Comparison of ENCODE assay signal across 8 cellular contexts in the genomic region with DNA sequence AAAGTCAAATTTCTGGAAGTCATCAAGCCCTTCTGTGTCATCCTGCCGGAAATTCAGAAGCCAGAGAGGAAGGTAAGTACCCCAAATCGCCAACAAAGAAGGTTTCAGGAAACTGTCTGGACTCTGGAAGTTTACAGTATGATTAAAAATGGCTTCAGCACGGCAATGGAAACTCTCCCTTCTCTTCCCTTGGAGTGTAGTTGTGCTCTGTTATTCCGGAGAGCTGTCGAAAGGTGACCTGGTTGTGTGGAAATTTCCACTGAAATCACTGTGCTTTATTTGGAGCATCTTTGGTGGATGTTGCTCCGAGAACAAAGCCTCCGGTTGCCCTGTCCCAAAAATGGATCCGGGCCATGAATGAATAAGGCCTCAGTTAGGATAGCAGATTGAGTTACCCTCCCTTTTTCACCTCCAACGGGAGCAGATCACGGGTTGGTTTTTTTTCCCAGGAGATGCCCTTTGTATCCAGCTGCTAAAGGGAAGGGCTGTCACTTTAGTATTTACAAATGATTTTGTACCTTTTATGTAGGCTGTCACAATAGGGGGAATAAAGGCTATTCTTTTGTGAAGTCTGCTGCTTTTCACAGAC. TPM values are rescaled to one million over a fixed set of nuclear protein-coding genes. Genes with fewer than 3 reads are reported as not detected.
DNase-seq lines count a peak whose midpoint lies in the region; ATAC-seq, FAIRE-seq and TF ChIP-seq lines count a peak whose summit lies in the region.

No MANE protein-coding gene starts in this region.

- H3K9me1 ChIP-seq in K562 (ENCODE audit: control insufficient read depth, insufficient read depth, low read length): no peaks in the 10 kb centered on the region

- peak overlapping the region; percentile 94 to 95 (median 94) for H3K27ac Mint-ChIP-seq in IgD-negative memory B cell

- no peak for FAIRE-seq in K562 (lab: Jason Lieb, UNC)
- FAIRE-seq in HepG2 (lab: Jason Lieb, UNC): peak; percentile 43

- no peaks in the 10 kb centered on the region for H3K9me3 Mint-ChIP-seq in IgD-negative memory B cell

- H3K4me1 ChIP-seq in BLaER1 (peaks cover 33% of the 10 kb centered on the region), K562 (replicated peaks in 1 of 2; ENCODE audit: control insufficient read depth in 2 of 2, insufficient read depth in 2 of 2, low read length in 2 of 2) (peaks cover 0 to 22% of the 10 kb centered on the region in 2 experiments; a peak in 2 of 5 replicates), HepG2 (ENCODE audit: insufficient read depth, low read length) (peaks cover 37% of the 10 kb centered on the region), tibial nerve (peaks cover 0 to 40% (median 24%) of the 10 kb centered on the region in 4 donors)

- TF ChIP-seq POLR2A in K562 (conservative IDR thresholded peaks at IDR 0.05) (no peak), HepG2 (IDR thresholded peaks at IDR 0.05; ENCODE audit: insufficient read depth in 1 of 2, low read depth in 2 of 2, low read length in 2 of 2) (no peak), tibial nerve (IDR thresholded peaks at IDR 0.05) (no peak)

- H3K36me3 ChIP-seq in BLaER1 (peaks cover 41% of the 10 kb centered on the region), K562 (ENCODE audit: control insufficient read depth, insufficient read depth, low read length) (peaks cover 49% of the 10 kb centered on the region), HepG2 (replicated peaks in 1 of 2; ENCODE audit: control insufficient read depth in 1 of 2, insufficient read depth in 2 of 2, low read length in 2 of 2) (peaks cover 7 to 31% of the 10 kb centered on the region in 2 experiments), tibial nerve (peaks cover 0 to 31% (median 8%) of the 10 kb centered on the region in 3 donors)

- H4K20me1 ChIP-seq in BLaER1 (peaks cover 48% of the 10 kb centered on the region), K562 (replicated peaks; ENCODE audit: control insufficient read depth, insufficient read depth, low read length) (0 out of 2 replicates have a peak, but pooled peaks cover 11% of the 10 kb centered on the region), HepG2 (ENCODE audit: insufficient read depth, low read length) (peaks cover 24% of the 10 kb centered on the region)

- H3K4me2 ChIP-seq in BLaER1: peak overlapping the region; percentile 90
- H3K4me2 ChIP-seq in K562 (ENCODE audit: insufficient read depth, low read length): peak overlapping the region; percentile 95
- peak overlapping the region; percentile 88 for H3K4me2 ChIP-seq in HepG2 (ENCODE audit: low read depth, low read length)

- H3K27me3 ChIP-seq in BLaER1 (no peaks in the 10 kb centered on the region), K562 (ENCODE audit: control insufficient read depth in 2 of 2, insufficient read depth in 2 of 2, low read length in 2 of 2) (no peaks in the 10 kb centered on the region; a peak in 1 of 5 replicates), HepG2 (ENCODE audit: control insufficient read depth in 1 of 2, insufficient read depth in 2 of 2, low read length in 2 of 2) (peaks cover 0 to 5% of the 10 kb centered on the region in 2 experiments; a peak in 1 of 5 replicates), tibial nerve (no peaks in the 10 kb centered on the region)

- CTCF ChIA-PET in K562 (lab: Yijun Ruan, JAX; ENCODE audit: low intra/inter-chr PET ratio): no interaction called here
- CTCF ChIA-PET in HepG2 (lab: Yijun Ruan, JAX; ENCODE audit: low intra/inter-chr PET ratio, low total read pairs): no interaction called here

- H3K4me3 ChIP-seq in BLaER1 (peak overlapping the region; percentile 99), K562 (peak overlapping the region; percentile 94), HepG2 (replicated peaks in 1 of 3; ENCODE audit: insufficient read depth in 1 of 3, low read depth in 2 of 3, low read length in 3 of 3) (peak overlapping the region; percentile 94 to 100 (median 98)), tibial nerve (peak overlapping the region; percentile 92 to 99 (median 98))

- TF ChIP-seq EP300 in K562 (IDR thresholded peaks at IDR 0.05; ENCODE audit: low read length) (no peak), HepG2 (IDR thresholded peaks at IDR 0.05; ENCODE audit: low read depth in 2 of 2, low read length in 2 of 2) (no peak), HepG2 (CRISPR knock-in tag; IDR thresholded peaks at IDR 0.05; ENCODE audit: borderline replicate concordance) (no peak), tibial nerve (IDR thresholded peaks at IDR 0.05) (no peak)

- TF ChIP-seq CTCF in K562 (IDR thresholded peaks at IDR 0.05 in 2 of 3, conservative IDR thresholded peaks at IDR 0.05 in 1 of 3; ENCODE audit: insufficient read depth in 2 of 3, low read depth in 1 of 3, low read length in 3 of 3) (no peak), HepG2 (CRISPR knock-in tag; IDR thresholded peaks at IDR 0.05) (no peak), tibial nerve (IDR thresholded peaks at IDR 0.05) (no peak)

- H3K4me1 Mint-ChIP-seq in IgD-negative memory B cell: peaks cover 26 to 37% (median 34%) of the 10 kb centered on the region in 3 donors

- peak overlapping the region; percentile 98 for H3K9ac ChIP-seq in BLaER1
- H3K9ac ChIP-seq in K562 (ENCODE audit: insufficient read depth in 1 of 2, low read depth in 2 of 2, low read length in 2 of 2): peak overlapping the region; percentile 98 to 99
- H3K9ac ChIP-seq in HepG2 (ENCODE audit: insufficient read depth, low read depth, low read length): peak overlapping the region; percentile 99

- no peaks in the 10 kb centered on the region for H3K27me3 Mint-ChIP-seq in IgD-negative memory B cell

- H3K27ac ChIP-seq in BLaER1 (peak overlapping the region; percentile 98), K562 (ENCODE audit: extremely low read depth, low read depth, low read length) (peak overlapping the region; percentile 92), HepG2 (ENCODE audit: extremely low read length, insufficient read depth, low read length) (peak overlapping the region; percentile 93), tibial nerve (peak overlapping the region; percentile 69 to 94 (median 94))

- POLR2A ChIA-PET in K562 (lab: Yijun Ruan, JAX) (interaction anchor here (0.7 to 1.7 kb wide), 7 partner anchors 11 to 71 kb away, joined by 3 to 14 read pairs (median 5); a partner anchor contains a TSS), HepG2 (lab: Yijun Ruan, JAX) (interaction anchor here (0.5 to 1.8 kb wide), 6 partner anchors 10 to 70 kb away, joined by 3 to 6 read pairs (median 4); a partner anchor contains a TSS)

- in situ Hi-C loops in K562 (cut with MboI): no loop called here
- in situ Hi-C loops in HepG2 (cut with HindIII; ENCODE audit: extremely low pct_ligation_motif_present, low pct_unique_long_range_greater_than_20kb): no loop called here

- TF ChIP-seq RAD21 in K562 (CRISPR knock-in tag; conservative IDR thresholded peaks at IDR 0.05 in 1 of 2, IDR thresholded peaks at IDR 0.05 in 1 of 2): no peak
- no peak for TF ChIP-seq RAD21 in HepG2 (CRISPR knock-in tag; IDR thresholded peaks at IDR 0.05)

- no peak for DNase-seq in K562 (ENCODE audit: extremely low read depth in 1 of 4, low spot score in 3 of 4)
- peak; percentile 46 for DNase-seq in HepG2 (ENCODE audit: low spot score)
- DNase-seq in tibial nerve (ENCODE audit: low spot score in 2 of 2): no peak

- H3K79me2 ChIP-seq in K562 (ENCODE audit: control insufficient read depth, insufficient read depth, low read length) (peaks cover 53% of the 10 kb centered on the region), HepG2 (ENCODE audit: insufficient read depth, low read length) (peaks cover 57% of the 10 kb centered on the region)

- H3K4me3 Mint-ChIP-seq in IgD-negative memory B cell: peak overlapping the region; percentile 94 to 98 (median 96)

- no peaks in the 10 kb centered on the region for H3K36me3 Mint-ChIP-seq in IgD-negative memory B cell

- 0% methylated on average over 8 of the region's 10 CpGs for WGBS in K562 (ENCODE audit: insufficient coverage, low coverage, missing lambda C conversion rate)
- WGBS in HepG2 (ENCODE audit: low lambda C conversion rate): under 1% methylated on average over 10 of the region's 10 CpGs
- WGBS in tibial nerve, 2 donors: 1 to 3% methylated on average over 10 of the region's 10 CpGs

- ATAC-seq in K562 (no peak), HepG2 (peak; percentile 19), GM19023 (IDR thresholded peaks at IDR 0.05; ENCODE audit: unreplicated experiment) (no peak), HG03108 (IDR thresholded peaks at IDR 0.05; ENCODE audit: unreplicated experiment) (no peak), GM21576 (IDR thresholded peaks at IDR 0.05; ENCODE audit: unreplicated experiment) (no peak)

- H3K9me3 ChIP-seq in BLaER1 (no peaks in the 10 kb centered on the region), K562 (replicated peaks; ENCODE audit: control insufficient read depth, insufficient read depth, low read depth, low read length) (no peaks in the 10 kb centered on the region), HepG2 (ENCODE audit: low read length) (no peaks in the 10 kb centered on the region), tibial nerve (no peaks in the 10 kb centered on the region)

- intact Hi-C loops in K562 (cut with micrococcal nuclease): loop anchor here (2.0 kb wide), 1 partner anchor 42 kb away; no protein-coding TSS in a partner anchor
- intact Hi-C loops in HepG2 (cut with micrococcal nuclease; ENCODE audit: unreplicated experiment): loop anchor here (2.0 kb wide), 1 partner anchor 42 kb away; no protein-coding TSS in a partner anchor

- TSS peak; percentile 63 for BruUV-seq in K562 (replicated peaks; lab: Mats Ljungman, UMichigan)
- TSS peak; percentile 67 for BruUV-seq in HepG2 (replicated peaks; lab: Mats Ljungman, UMichigan)

- H2AFZ ChIP-seq in K562 (ENCODE audit: low read depth, low read length): peak overlapping the region; percentile 83; the same call in 1 of the 2 replicates
- H2AFZ ChIP-seq in HepG2 (ENCODE audit: low read length): no peak overlapping the region

RNA-seq across cellular contexts. Expression of a gene that starts 0.7 kb away (rescaled TPM):
- 79.2 TPM for polyA plus RNA-seq in IgD-negative memory B cell
- 177 and 213 TPM in 2 replicates for total RNA-seq in K562 (2011; cell fraction: chromatin; rRNA removed; ENCODE audit: low replicate concordance)
- 209 and 221 TPM in 2 replicates for total RNA-seq in K562 (2011; cell fraction: nucleolus; rRNA removed)
- 193 and 199 TPM in 2 replicates for total RNA-seq in K562 (2011; cell fraction: nucleoplasm; rRNA removed)
- 79.1 and 105 TPM in 2 replicates for total RNA-seq in K562 (2014; rRNA removed)
- total RNA-seq in K562 (2014; rRNA removed; fragmentation: Illumina TruSeq; extraction: Trizol): 69.1 and 72.5 TPM in 2 replicates
- total RNA-seq in K562 (2015; rRNA removed; fragmentation: Illumina TruSeq; extraction: Trizol): 97.5 and 98.2 TPM in 2 replicates
- total RNA-seq in K562 (2021): 112 and 113 TPM in 2 replicates
- 137 and 140 TPM in 2 replicates for polyA plus RNA-seq in K562 (2011; rRNA removed)
- polyA plus RNA-seq in K562 (2011; cell fraction: cytosol; rRNA removed): 138 and 154 TPM in 2 replicates
- polyA plus RNA-seq in K562 (2011; cell fraction: nucleus; rRNA removed): 101 and 119 TPM in 2 replicates
- 84.1 and 153 TPM in 2 replicates for polyA plus RNA-seq in K562 (2012)
- polyA plus RNA-seq in K562 (2014; fragmentation: Illumina TruSeq; extraction: Trizol): 101 and 109 TPM in 2 replicates
- polyA plus RNA-seq in K562 (2014; fragmentation: Nextera tagmentation; extraction: Ambion mirVana): 1 to 10 TPM; 1.9 to 5.1 TPM
- 76.4 and 97.8 TPM in 2 replicates for polyA plus RNA-seq in K562 (2014; rRNA removed)
- 167 and 193 TPM in 2 replicates for polyA minus RNA-seq in K562 (2011; rRNA and poly(A)+ RNA removed)
- 80.9 and 97.1 TPM in 2 replicates for polyA minus RNA-seq in K562 (2011; cell fraction: cytosol; rRNA and poly(A)+ RNA removed)
- polyA minus RNA-seq in K562 (2011; cell fraction: nucleus; rRNA and poly(A)+ RNA removed): 37.3 and 56.3 TPM in 2 replicates
- total RNA-seq in HepG2 (2016; rRNA removed; fragmentation: Illumina TruSeq; extraction: Trizol): 128 and 203 TPM in 2 replicates
- total RNA-seq in HepG2 (2016; cell fraction: cytosol; rRNA removed; fragmentation: Illumina TruSeq; extraction: Trizol; ENCODE audit: low read depth): 23.2 and 24.0 TPM in 2 replicates
- 113 and 205 TPM in 2 replicates for total RNA-seq in HepG2 (2016; cell fraction: insoluble cytoplasmic fraction; rRNA removed; fragmentation: Illumina TruSeq; extraction: Trizol)
- total RNA-seq in HepG2 (2016; cell fraction: membrane; rRNA removed; fragmentation: Illumina TruSeq; extraction: Trizol): 77.7 and 81.8 TPM in 2 replicates
- total RNA-seq in HepG2 (2016; cell fraction: nucleus; rRNA removed; fragmentation: Illumina TruSeq; extraction: Trizol): 217 and 248 TPM in 2 replicates
- polyA plus RNA-seq in HepG2 (2011; rRNA removed): 170 and 173 TPM in 2 replicates
- 169 and 191 TPM in 2 replicates for polyA plus RNA-seq in HepG2 (2011; cell fraction: cytosol; rRNA removed)
- polyA plus RNA-seq in HepG2 (2011; cell fraction: nucleus; rRNA removed): 153 and 160 TPM in 2 replicates
- 121 and 145 TPM in 2 replicates for polyA plus RNA-seq in HepG2 (2012)
- polyA plus RNA-seq in HepG2 (2016; cell fraction: cytosol; fragmentation: Illumina TruSeq; extraction: Trizol; ENCODE audit: low read depth): 19.7 and 20.8 TPM in 2 replicates
- polyA plus RNA-seq in HepG2 (2016; cell fraction: insoluble cytoplasmic fraction; fragmentation: Illumina TruSeq; extraction: Trizol; ENCODE audit: low read depth): 101 and 109 TPM in 2 replicates
- 42.6 and 47.4 TPM in 2 replicates for polyA plus RNA-seq in HepG2 (2016; cell fraction: membrane; fragmentation: Illumina TruSeq; extraction: Trizol; ENCODE audit: low read depth)
- polyA plus RNA-seq in HepG2 (2016; cell fraction: nucleus; fragmentation: Illumina TruSeq; extraction: Trizol; ENCODE audit: insufficient read depth, low read depth): 314 and 317 TPM in 2 replicates
- 520 and 651 TPM in 2 replicates for polyA minus RNA-seq in HepG2 (2011; rRNA and poly(A)+ RNA removed; ENCODE audit: low replicate concordance)
- polyA minus RNA-seq in HepG2 (2011; cell fraction: cytosol; rRNA and poly(A)+ RNA removed): 181 and 199 TPM in 2 replicates
- polyA minus RNA-seq in HepG2 (2011; cell fraction: nucleus; rRNA and poly(A)+ RNA removed): 116 and 132 TPM in 2 replicates
- total RNA-seq in tibial nerve: 100 to 1,000 TPM in 3 of 4 donors, 10 to 100 TPM in 1; 93.3 to 155 (median 108) TPM
